Comparison of ENCODE assay signal across 1 cellular context in the genomic region with DNA sequence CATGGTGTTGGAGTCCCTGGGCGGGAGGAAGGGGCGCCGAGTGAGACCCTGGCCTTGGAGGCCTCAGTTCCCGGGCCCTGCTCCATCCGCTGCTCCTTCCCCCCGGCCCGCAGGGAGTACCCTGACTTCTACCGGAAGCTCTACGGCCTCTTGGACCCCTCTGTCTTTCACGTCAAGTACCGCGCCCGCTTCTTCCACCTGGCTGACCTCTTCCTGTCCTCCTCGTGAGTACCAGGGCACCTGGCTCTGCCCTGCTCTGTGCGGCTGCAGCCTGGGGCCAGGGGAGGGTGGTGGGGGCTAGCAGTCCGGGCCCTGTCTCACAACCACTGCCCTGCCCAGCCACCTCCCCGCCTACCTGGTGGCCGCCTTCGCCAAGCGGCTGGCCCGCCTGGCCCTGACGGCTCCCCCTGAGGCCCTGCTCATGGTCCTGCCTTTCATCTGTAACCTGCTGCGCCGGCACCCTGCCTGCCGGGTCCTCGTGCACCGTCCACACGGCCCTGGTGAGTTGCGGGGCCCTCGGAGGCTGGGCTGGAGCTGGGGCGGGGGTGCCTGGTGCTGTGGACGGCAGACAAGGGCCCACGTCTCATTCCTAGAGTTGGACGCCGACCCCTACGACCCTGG.
TF ChIP-seq lines count a peak whose summit lies in the region.

No MANE protein-coding gene starts in this region.

TF ChIP-seq in HepG2, 621 proteins besides CTCF, POLR2A, EP300 and RAD21:
- TF ChIP-seq ZNF136 (CRISPR knock-in tag; IDR thresholded peaks at IDR 0.05; ENCODE audit: low read depth) (no peak), ZBTB21 (CRISPR knock-in tag; IDR thresholded peaks at IDR 0.05) (no peak), MED8 (CRISPR knock-in tag; IDR thresholded peaks at IDR 0.05; ENCODE audit: insufficient replicate concordance) (no peak)
